12 cellular contexts compared by ENCODE assay signal in the genomic region with DNA sequence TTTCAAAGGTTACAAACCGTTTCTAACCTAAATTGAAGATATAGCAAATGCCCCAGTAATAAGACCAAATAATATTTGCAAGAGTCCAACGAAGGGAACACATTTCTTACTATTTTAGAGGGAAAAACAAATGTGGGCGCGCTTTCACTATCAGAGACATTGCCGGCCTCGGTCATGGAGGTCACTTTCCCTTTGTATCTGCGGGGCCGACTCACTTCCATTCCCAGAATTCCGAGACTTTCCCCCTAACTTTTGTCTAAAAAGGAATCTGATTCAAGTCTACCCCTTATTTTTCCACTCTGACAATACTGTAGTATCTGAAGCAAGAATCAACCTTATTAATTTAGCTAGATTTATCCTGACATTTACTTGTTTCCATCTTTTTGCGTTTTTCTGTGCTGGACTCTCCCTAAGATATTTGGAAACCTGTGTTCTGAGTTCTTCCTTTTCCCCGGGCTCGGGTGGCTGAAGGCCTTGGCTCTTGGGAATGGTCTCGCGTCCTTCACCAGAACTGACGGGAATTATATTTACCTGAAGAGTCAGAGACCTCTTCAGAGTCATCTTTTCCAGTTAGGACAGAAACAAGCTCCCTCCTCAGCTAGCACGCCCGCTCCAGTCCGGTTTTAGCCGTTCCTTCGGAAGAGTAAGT.
A peak's percentile ranks its signal among the peaks of the same experiment; 100 is the strongest.
DNase-seq lines count a peak whose midpoint lies in the region; ATAC-seq, FAIRE-seq and TF ChIP-seq lines count a peak whose summit lies in the region.
"Had no signal": no experiment of that assay in that cellular context is flagged by ENCODE, and none has a peak within 500 bp of the region (broad histone marks: within the 10 kb centered on the region; RNA-seq: fewer than 3 reads in every experiment).

No MANE protein-coding gene starts in this region.

- H3K4me1 ChIP-seq in foreskin keratinocyte: no peaks in the 10 kb centered on the region

- peak; percentile 3 for ATAC-seq in foreskin keratinocyte
- ATAC-seq in stimulated activated naive B cell treated with anti-CD40 and anti-IgM and Interleukin-4, amounts not matched to agents 10 μg/mL and 1 μg/mL and 100 μg/mL, for 72 hours (replicated peaks): no peak
- ATAC-seq in GM21528 (IDR thresholded peaks at IDR 0.05; ENCODE audit: low FRiP score, unreplicated experiment): no peak

- FAIRE-seq in GM12891 (lab: Jason Lieb, UNC): no peak

- CTCF ChIA-PET in activated naive CD4-positive, alpha-beta T cell treated with anti-CD3 and anti-CD28 coated beads for 36 hours (lab: Charles Lee): no interaction called here

- peaks cover 16% of the 10 kb centered on the region for H3K4me1 Mint-ChIP-seq in activated naive CD4-positive, alpha-beta T cell treated with anti-CD3 and anti-CD28 coated beads for 36 hours (ENCODE audit: low read depth)
- H3K4me1 Mint-ChIP-seq in activated T-helper 1 cell treated with anti-CD3 and anti-CD28 coated beads, Interleukin-12 subunit alpha, Interleukin-12 subunit beta, Interleukin-2, Interleukin-4 antibody, amounts not matched to agents 30 ng/mL and 10 ng/mL and 1 ng/mL, durations not matched to agents 14 hours and 24 hours and 36 hours (ENCODE audit: low read depth): peaks cover 27% of the 10 kb centered on the region
- H3K4me1 Mint-ChIP-seq in stimulated activated naive B cell treated with anti-CD40 and anti-IgM and Interleukin-4, amounts not matched to agents 10 μg/mL and 1 μg/mL and 100 μg/mL, for 72 hours: peaks cover 8 to 10% of the 10 kb centered on the region in 2 donors

- intact Hi-C loops in activated naive CD4-positive, alpha-beta T cell treated with anti-CD3 and anti-CD28 coated beads for 36 hours (cut with micrococcal nuclease): loop anchor here (5.0 kb wide), 3 partner anchors 48 to 247 kb away; no protein-coding TSS in a partner anchor
- intact Hi-C loops in activated T-helper 1 cell treated with anti-CD3 and anti-CD28 coated beads, Interleukin-12 subunit alpha, Interleukin-12 subunit beta, Interleukin-2, Interleukin-4 antibody, amounts not matched to agents 30 ng/mL and 10 ng/mL and 1 ng/mL, durations not matched to agents 14 hours and 24 hours and 36 hours (cut with micrococcal nuclease): loop anchor here (2.0 kb wide), 1 partner anchor 14 kb away; no protein-coding TSS in a partner anchor

- no peak for TF ChIP-seq CTCF in foreskin keratinocyte (conservative IDR thresholded peaks at IDR 0.05)

- peaks cover 3% of the 10 kb centered on the region for H3K9me3 Mint-ChIP-seq in activated naive CD4-positive, alpha-beta T cell treated with anti-CD3 and anti-CD28 coated beads for 36 hours
- H3K9me3 Mint-ChIP-seq in activated T-helper 1 cell treated with anti-CD3 and anti-CD28 coated beads, Interleukin-12 subunit alpha, Interleukin-12 subunit beta, Interleukin-2, Interleukin-4 antibody, amounts not matched to agents 30 ng/mL and 10 ng/mL and 1 ng/mL, durations not matched to agents 14 hours and 24 hours and 36 hours: peaks cover 18% of the 10 kb centered on the region
- H3K9me3 Mint-ChIP-seq in stimulated activated naive B cell treated with anti-CD40 and anti-IgM and Interleukin-4, amounts not matched to agents 10 μg/mL and 1 μg/mL and 100 μg/mL, for 72 hours: peaks cover 18% of the 10 kb centered on the region in 2 donors

- peaks cover 5% of the 10 kb centered on the region for H3K36me3 Mint-ChIP-seq in activated naive CD4-positive, alpha-beta T cell treated with anti-CD3 and anti-CD28 coated beads for 36 hours (ENCODE audit: low read depth)
- no peaks in the 10 kb centered on the region for H3K36me3 Mint-ChIP-seq in activated T-helper 1 cell treated with anti-CD3 and anti-CD28 coated beads, Interleukin-12 subunit alpha, Interleukin-12 subunit beta, Interleukin-2, Interleukin-4 antibody, amounts not matched to agents 30 ng/mL and 10 ng/mL and 1 ng/mL, durations not matched to agents 14 hours and 24 hours and 36 hours (ENCODE audit: low read depth)
- H3K36me3 Mint-ChIP-seq in stimulated activated naive B cell treated with anti-CD40 and anti-IgM and Interleukin-4, amounts not matched to agents 10 μg/mL and 1 μg/mL and 100 μg/mL, for 72 hours: peaks cover 4 to 6% of the 10 kb centered on the region in 2 donors

- peak overlapping the region; percentile 67 for H3K4me3 Mint-ChIP-seq in activated naive CD4-positive, alpha-beta T cell treated with anti-CD3 and anti-CD28 coated beads for 36 hours
- H3K4me3 Mint-ChIP-seq in activated T-helper 1 cell treated with anti-CD3 and anti-CD28 coated beads, Interleukin-12 subunit alpha, Interleukin-12 subunit beta, Interleukin-2, Interleukin-4 antibody, amounts not matched to agents 30 ng/mL and 10 ng/mL and 1 ng/mL, durations not matched to agents 14 hours and 24 hours and 36 hours: peak overlapping the region; percentile 77
- peak overlapping the region; percentile 53 to 76 for H3K4me3 Mint-ChIP-seq in stimulated activated naive B cell treated with anti-CD40 and anti-IgM and Interleukin-4, amounts not matched to agents 10 μg/mL and 1 μg/mL and 100 μg/mL, for 72 hours

- DNase-seq in activated naive CD4-positive, alpha-beta T cell treated with anti-CD3 and anti-CD28 coated beads for 36 hours: no peak
- no peak for DNase-seq in activated naive CD4-positive, alpha-beta T cell treated with Interleukin-2 at 50 U/mL for 16 hours
- no peak for DNase-seq in activated T-helper 1 cell treated with anti-CD3 and anti-CD28 coated beads, Interleukin-12 subunit alpha, Interleukin-12 subunit beta, Interleukin-2, Interleukin-4 antibody, amounts not matched to agents 30 ng/mL and 10 ng/mL and 1 ng/mL, durations not matched to agents 14 hours and 24 hours and 36 hours (ENCODE audit: low spot score)
- DNase-seq in foreskin keratinocyte: no peak
- no peak for DNase-seq in stimulated activated naive B cell treated with anti-CD40 and anti-IgM and Interleukin-4, amounts not matched to agents 10 μg/mL and 1 μg/mL and 100 μg/mL, for 72 hours
- DNase-seq in NOMO-1 (lab: John Stamatoyannopoulos, UW; ENCODE audit: unreplicated experiment in 2 of 2): no peak
- no peak for DNase-seq in GM12891 (ENCODE audit: insufficient read length, low spot score)
- DNase-seq: activated naive CD4-positive, alpha-beta T cell; C1 segment of cervical spinal cord; head of caudate nucleus; NCI-H526 had no signal

- peak overlapping the region; percentile 39 for H3K27ac ChIP-seq in foreskin keratinocyte

- peaks cover 82% of the 10 kb centered on the region for H3K27me3 Mint-ChIP-seq in activated naive CD4-positive, alpha-beta T cell treated with anti-CD3 and anti-CD28 coated beads for 36 hours (ENCODE audit: low read depth)
- peaks cover 85% of the 10 kb centered on the region for H3K27me3 Mint-ChIP-seq in activated T-helper 1 cell treated with anti-CD3 and anti-CD28 coated beads, Interleukin-12 subunit alpha, Interleukin-12 subunit beta, Interleukin-2, Interleukin-4 antibody, amounts not matched to agents 30 ng/mL and 10 ng/mL and 1 ng/mL, durations not matched to agents 14 hours and 24 hours and 36 hours (ENCODE audit: insufficient read depth)
- peaks cover 78 to 85% of the 10 kb centered on the region in 2 donors for H3K27me3 Mint-ChIP-seq in stimulated activated naive B cell treated with anti-CD40 and anti-IgM and Interleukin-4, amounts not matched to agents 10 μg/mL and 1 μg/mL and 100 μg/mL, for 72 hours

- no peaks in the 10 kb centered on the region for H3K27me3 ChIP-seq in foreskin keratinocyte

- TF ChIP-seq POLR2A in GM12891 (IDR thresholded peaks at IDR 0.05; ENCODE audit: low read depth, low read length): no peak

- H3K27ac Mint-ChIP-seq in activated naive CD4-positive, alpha-beta T cell treated with anti-CD3 and anti-CD28 coated beads for 36 hours: no peak overlapping the region
- H3K27ac Mint-ChIP-seq in activated T-helper 1 cell treated with anti-CD3 and anti-CD28 coated beads, Interleukin-12 subunit alpha, Interleukin-12 subunit beta, Interleukin-2, Interleukin-4 antibody, amounts not matched to agents 30 ng/mL and 10 ng/mL and 1 ng/mL, durations not matched to agents 14 hours and 24 hours and 36 hours: no peak overlapping the region
- peak overlapping the region; percentile 78 for H3K27ac Mint-ChIP-seq in stimulated activated naive B cell treated with anti-CD40 and anti-IgM and Interleukin-4, amounts not matched to agents 10 μg/mL and 1 μg/mL and 100 μg/mL, for 72 hours

TF ChIP-seq in GM12891, 5 proteins besides CTCF, POLR2A, EP300 and RAD21:
- no peak for TF ChIP-seq SPI1 (IDR thresholded peaks at IDR 0.05; ENCODE audit: low read depth, low read length)
- TF ChIP-seq POU2F2 (IDR thresholded peaks at IDR 0.05; ENCODE audit: low read depth, low read length): no peak
TF ChIP-seq in GM12891: peak in this region for 0.
